Comparison of ENCODE assay signal across 9 cellular contexts in the genomic region with DNA sequence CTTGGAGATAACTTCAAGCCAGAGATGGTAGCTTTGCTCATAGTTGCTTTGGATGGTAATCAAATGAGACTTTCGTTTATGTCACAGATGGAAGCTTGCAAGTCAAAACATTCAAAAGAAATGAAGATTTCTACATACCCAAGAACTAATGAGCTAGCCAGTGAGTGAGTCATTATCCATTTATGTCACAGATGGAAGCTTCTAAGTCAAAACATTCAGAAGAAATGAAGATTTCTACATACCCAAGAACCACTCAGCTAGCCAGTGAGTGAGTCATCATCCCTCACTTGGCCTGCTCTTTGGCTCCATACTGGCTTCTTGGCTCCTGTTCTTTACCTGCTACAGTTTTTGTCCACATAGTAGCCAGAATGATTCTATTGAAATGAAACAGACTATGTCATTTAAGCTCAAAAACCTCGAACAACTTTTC.
DNase-seq lines count a peak whose midpoint lies in the region; ATAC-seq lines count a peak whose summit lies in the region.
"Had no signal": no experiment of that assay in that cellular context is flagged by ENCODE, and none has a peak within 500 bp of the region (broad histone marks: within the 10 kb centered on the region; RNA-seq: fewer than 3 reads in every experiment).

No MANE protein-coding gene starts in this region.

- no peak for ATAC-seq in GM21423 (IDR thresholded peaks at IDR 0.05; ENCODE audit: unreplicated experiment)
- no peak for ATAC-seq in GM18858 (IDR thresholded peaks at IDR 0.05; ENCODE audit: unreplicated experiment)
- ATAC-seq in GM18511 (IDR thresholded peaks at IDR 0.05; ENCODE audit: unreplicated experiment): no peak

- peak; percentile 15 for DNase-seq in stimulated activated naive CD4-positive, alpha-beta T cell treated with Interleukin-2 at 50 U/mL for 16 hours (lab: John Stamatoyannopoulos, UW)
- no peak for DNase-seq in stimulated activated naive CD4-positive, alpha-beta T cell (lab: John Stamatoyannopoulos, UW)
- DNase-seq in activated naive CD4-positive, alpha-beta T cell treated with anti-CD3 and anti-CD28 coated beads, Interleukin-2, amount 50 U/mL, for 16 hours: peak; percentile 25
- DNase-seq in islet precursor cell (peak; percentile 68), NCI-H187 (lab: John Stamatoyannopoulos, UW) (no peak)
- DNase-seq: nephron progenitor cell had no signal

Comparison
In these comparisons a context has a peak if more than half of its experiments do, and no peak if none do; other contexts are left out.
1. DNase-seq: peak in stimulated activated naive CD4-positive, alpha-beta T cell treated with Interleukin-2 at 50 U/mL for 16 hours (single experiment), activated naive CD4-positive, alpha-beta T cell treated with anti-CD3 and anti-CD28 coated beads, Interleukin-2, amount 50 U/mL, for 16 hours (single experiment) and islet precursor cell (single experiment); none in stimulated activated naive CD4-positive, alpha-beta T cell (0 of 6) and NCI-H187 (0 of 2).